Comparison of ENCODE assay signal across 1 cellular context in genomic region chr2:85547859-85548607, GRCh38.
TF ChIP-seq lines count a peak whose summit lies in the region.

No MANE protein-coding gene starts in this region.

TF ChIP-seq in endothelial cell of umbilical vein, 7 proteins besides CTCF, POLR2A, EP300 and RAD21:
- no peak for TF ChIP-seq FOS (IDR thresholded peaks at IDR 0.05; ENCODE audit: borderline replicate concordance, insufficient read depth, low read length)
- TF ChIP-seq GATA2 (IDR thresholded peaks at IDR 0.05; ENCODE audit: insufficient read depth, insufficient read length, low read depth, low read length), result peak; percentile 40
